Comparison of ENCODE assay signal across 8 cellular contexts in genomic region chr1:54475357-54476230, GRCh38.
DNase-seq lines count a peak whose midpoint lies in the region; ATAC-seq and TF ChIP-seq lines count a peak whose summit lies in the region.

No MANE protein-coding gene starts in this region.

- peak overlapping the region; percentile 69 for H3K4me3 Mint-ChIP-seq in activated naive CD8-positive, alpha-beta T cell
- peak overlapping the region; percentile 40 for H3K4me3 Mint-ChIP-seq in mesothelial cell of epicardium

- peak overlapping the region; percentile 34 for H3K27ac Mint-ChIP-seq in activated naive CD8-positive, alpha-beta T cell
- H3K27ac Mint-ChIP-seq in mesothelial cell of epicardium = peak overlapping the region; percentile 88

- TF ChIP-seq CTCF in mesothelial cell of epicardium (IDR thresholded peaks at IDR 0.05; ENCODE audit: unreplicated experiment) = no peak

- DNase-seq in stimulated activated CD4-positive, alpha-beta T cell treated with anti-CD3 and anti-CD28 coated beads, Interleukin-4, amount 100 ng/mL, for 1 hour = peak; percentile 36
- DNase-seq in stimulated activated CD4-positive, alpha-beta T cell treated with anti-CD3 and anti-CD28 coated beads, Interleukin-1b, Interleukin-23, amount 100 ng/mL, for 48 hours = no peak
- DNase-seq in mesothelial cell of epicardium (ENCODE audit: low spot score in 2 of 2, unreplicated experiment in 2 of 2) (no peak), NCI-H187 treated with DMSO at 0.1 percent for 48 hours (lab: John Stamatoyannopoulos, UW) (no peak), A172 (ENCODE audit: low spot score) (no peak)

- H3K9me3 Mint-ChIP-seq in activated naive CD8-positive, alpha-beta T cell (ENCODE audit: low read depth) = no peaks in the 10 kb centered on the region
- no peaks in the 10 kb centered on the region for H3K9me3 Mint-ChIP-seq in mesothelial cell of epicardium

- ATAC-seq in HG03135 (IDR thresholded peaks at IDR 0.05; ENCODE audit: unreplicated experiment) (no peak), HG02870 (IDR thresholded peaks at IDR 0.05; ENCODE audit: unreplicated experiment) (no peak)

- no peaks in the 10 kb centered on the region for H3K36me3 Mint-ChIP-seq in activated naive CD8-positive, alpha-beta T cell
- H3K36me3 Mint-ChIP-seq in mesothelial cell of epicardium = no peaks in the 10 kb centered on the region

- H3K27me3 Mint-ChIP-seq in activated naive CD8-positive, alpha-beta T cell = no peaks in the 10 kb centered on the region
- no peaks in the 10 kb centered on the region for H3K27me3 Mint-ChIP-seq in mesothelial cell of epicardium (ENCODE audit: low read depth)

- peaks cover 52% of the 10 kb centered on the region for H3K4me1 Mint-ChIP-seq in activated naive CD8-positive, alpha-beta T cell (ENCODE audit: low read depth)
- peaks cover 81% of the 10 kb centered on the region for H3K4me1 Mint-ChIP-seq in mesothelial cell of epicardium
